ENCODE assay signal across 9 cellular contexts in genomic region chr19:48308695-48309586, GRCh38. TPM values are rescaled to one million over a fixed set of nuclear protein-coding genes. Genes with fewer than 3 reads are reported as not detected.
A peak's percentile ranks its signal among the peaks of the same experiment; 100 is the strongest.
DNase-seq lines count a peak whose midpoint lies in the region; ATAC-seq, FAIRE-seq and TF ChIP-seq lines count a peak whose summit lies in the region.
"Had no signal": no experiment of that assay in that cellular context is flagged by ENCODE, and none has a peak within 500 bp of the region (broad histone marks: within the 10 kb centered on the region; RNA-seq: fewer than 3 reads in every experiment).

No MANE protein-coding gene starts in this region.

- H3K4me2 ChIP-seq in H1 (ENCODE audit: insufficient read depth in 1 of 2, low read depth in 2 of 2, low read length in 2 of 2), result 0 out of 4 replicates have a peak overlapping the region, but pooled peaks of 1 of the 2 experiments have one; percentile 14

- H2BK5ac ChIP-seq in H1 (ENCODE audit: low read depth, low read length), result peak overlapping the region; percentile 2; the same call in 1 of the 2 replicates

- no peak overlapping the region for H3K9ac ChIP-seq in H1 (replicated peaks in 1 of 4; ENCODE audit: extremely low read depth in 1 of 4, low read depth in 3 of 4, low read length in 3 of 4)

- no peak overlapping the region for H3K14ac ChIP-seq in H1 (ENCODE audit: insufficient read length)

- no peak overlapping the region for H2BK12ac ChIP-seq in H1 (ENCODE audit: low read depth, low read length)

- H3K4me3 ChIP-seq in NB4 (ENCODE audit: low read depth, low read length) (no peak overlapping the region), H1 (ENCODE audit: extremely low read depth in 1 of 4, insufficient read depth in 2 of 4, low read depth in 3 of 4, low read length in 4 of 4) (no peak overlapping the region), neuron (ENCODE audit: low read length) (no peak overlapping the region), left lung (no peak overlapping the region)

- H2AK5ac ChIP-seq in H1 (ENCODE audit: low read depth, low read length), result no peak overlapping the region

- no peak for TF ChIP-seq POLR2A in NB4 (IDR thresholded peaks at IDR 0.05; ENCODE audit: extremely low read depth, insufficient read length)
- TF ChIP-seq POLR2A in H1 (IDR thresholded peaks at IDR 0.05; ENCODE audit: control extremely low read depth in 1 of 2, low read depth in 2 of 2, low read length in 2 of 2), result no peak

- peak overlapping the region; percentile 91 for H3K4ac ChIP-seq in H1 (replicated peaks; ENCODE audit: insufficient read length, low read depth, low read length)

- no peak overlapping the region for H3K23ac ChIP-seq in H1 (ENCODE audit: insufficient read length)

- no peak overlapping the region; the same call in 1 of the 2 replicates for H4K8ac ChIP-seq in H1 (ENCODE audit: extremely low read depth, insufficient read depth, low read length)

- H4K91ac ChIP-seq in H1 (replicated peaks; ENCODE audit: insufficient read length, low read length), result no peak overlapping the region

- no peak for TF ChIP-seq EP300 in H1 (IDR thresholded peaks at IDR 0.05; ENCODE audit: borderline replicate concordance in 1 of 2, low read depth in 2 of 2, low read length in 2 of 2)

- ATAC-seq in HG03469 (IDR thresholded peaks at IDR 0.05; ENCODE audit: unreplicated experiment) (no peak), left lung (no peak), GM21367 (IDR thresholded peaks at IDR 0.05; ENCODE audit: unreplicated experiment) (no peak)

- no peak overlapping the region for H2BK120ac ChIP-seq in H1 (replicated peaks; ENCODE audit: low read depth, low read length)

- H2AFZ ChIP-seq in H1 (ENCODE audit: low read length) (no peak overlapping the region), neuron (ENCODE audit: low read depth, low read length) (peak overlapping the region; percentile 17)

- intact Hi-C loops in left lung (cut with DNase I), result no loop called here

- TF ChIP-seq RAD21 in H1 (IDR thresholded peaks at IDR 0.05 in 1 of 2, conservative IDR thresholded peaks at IDR 0.05 in 1 of 2; ENCODE audit: low read depth in 2 of 2, low read length in 2 of 2), result peak; percentile 26 to 45; a peak in 3 of 4 replicates

- H3K36me3 ChIP-seq in H1 (ENCODE audit: control insufficient read depth in 2 of 4, insufficient read depth in 4 of 4, low read length in 3 of 4), result no peaks in the 10 kb centered on the region
- no peaks in the 10 kb centered on the region for H3K36me3 ChIP-seq in neuron (ENCODE audit: insufficient read depth, low read length)
- no peaks in the 10 kb centered on the region for H3K36me3 ChIP-seq in left lung

- H3K18ac ChIP-seq in H1 (ENCODE audit: extremely low read depth, low read length), result 0 out of 2 replicates have a peak overlapping the region, but pooled peaks have one; percentile 25

- no peak for DNase-seq in GM10248 (ENCODE audit: extremely low spot score)
- DNase-seq in NB4 (ENCODE audit: low read depth), result peak; percentile 83
- DNase-seq in H1 (ENCODE audit: low read depth in 1 of 2, low spot score in 2 of 2), result no peak
- DNase-seq in SW 1271 (lab: John Stamatoyannopoulos, UW), result no peak
- DNase-seq in left lung, result no peak
- DNase-seq: activated CD4-positive, alpha-beta T cell treated with anti-CD3 and anti-CD28 coated beads, Interleukin-2, amount 50 U/mL, for 4 hours had no signal

- no peak overlapping the region for H3K56ac ChIP-seq in H1 (replicated peaks; ENCODE audit: insufficient read length, low read depth, low read length)

- H3K9me3 ChIP-seq in H1 (ENCODE audit: insufficient read depth in 2 of 2, low read depth in 1 of 2, low read length in 1 of 2) (no peaks in the 10 kb centered on the region; a peak in 1 of 4 replicates), neuron (ENCODE audit: low read length) (no peaks in the 10 kb centered on the region), left lung (no peaks in the 10 kb centered on the region)

- POLR2A ChIA-PET in GM10248 (lab: Yijun Ruan, JAX), result no interaction called here
- POLR2A ChIA-PET in H1 (lab: Charles Lee; ENCODE audit: partially characterized antibody), result interaction anchor here (0.9 to 2.7 kb wide), 2 partner anchors 36 to 40 kb away, joined by 3 to 8 read pairs; no protein-coding TSS in a partner anchor

- no peaks in the 10 kb centered on the region for H3K79me1 ChIP-seq in H1 (ENCODE audit: low read depth, low read length)

- H4K5ac ChIP-seq in H1 (ENCODE audit: insufficient read length, low read depth, low read length), result no peak overlapping the region

- H3K23me2 ChIP-seq in H1 (ENCODE audit: low read depth, low read length), result no peaks in the 10 kb centered on the region

- peak; percentile 10 for TF ChIP-seq CTCF in GM10248 (IDR thresholded peaks at IDR 0.05; ENCODE audit: control extremely low read depth, extremely low read depth, low read depth, missing control alignments)
- TF ChIP-seq CTCF in NB4 (IDR thresholded peaks at IDR 0.05; ENCODE audit: low read depth, low read length), result peak; percentile 94
- peak in 2 of 3 experiments; percentile 61 to 63; a peak in 3 of 4 replicates for TF ChIP-seq CTCF in H1 (IDR thresholded peaks at IDR 0.05; ENCODE audit: control extremely low read depth in 1 of 3, insufficient read depth in 1 of 3, low read depth in 1 of 3, low read length in 3 of 3)
- TF ChIP-seq CTCF in left lung (IDR thresholded peaks at IDR 0.05), result no peak

- no peaks in the 10 kb centered on the region for H4K20me1 ChIP-seq in H1 (replicated peaks in 1 of 2; ENCODE audit: control insufficient read depth in 1 of 2, insufficient read depth in 2 of 2, low read length in 2 of 2)

- H2BK15ac ChIP-seq in H1 (ENCODE audit: low read length), result no peak overlapping the region; the same call in 1 of the 2 replicates

- H2BK20ac ChIP-seq in H1 (ENCODE audit: low read length), result 0 out of 2 replicates have a peak overlapping the region, but pooled peaks have one; percentile 48

- H3K79me2 ChIP-seq in H1 (ENCODE audit: control insufficient read depth in 1 of 2, insufficient read depth in 2 of 2, low read length in 2 of 2), result no peaks in the 10 kb centered on the region

- H3K27ac ChIP-seq in H1 (ENCODE audit: low read depth, low read length) (no peak overlapping the region), left lung (no peak overlapping the region)

- CTCF ChIA-PET in GM10248 (lab: Yijun Ruan, JAX), result interaction anchor here (0.9 to 1.4 kb wide), 6 partner anchors 9 to 279 kb away, joined by 3 to 5 read pairs (median 4); no protein-coding TSS in a partner anchor
- CTCF ChIA-PET in H1 (lab: Charles Lee; ENCODE audit: partially characterized antibody), result interaction anchor here (0.6 to 3.3 kb wide), 15 partner anchors 11 to 1167 kb away, joined by 3 to 22 read pairs (median 3); no protein-coding TSS in a partner anchor

- peaks cover 0 to 8% (median 4%) of the 10 kb centered on the region in 4 experiments; a peak in 5 of 7 replicates for H3K4me1 ChIP-seq in H1 (replicated peaks in 1 of 4; ENCODE audit: control insufficient read depth in 3 of 4, insufficient read depth in 4 of 4, low read length in 3 of 4)
- peaks cover 3% of the 10 kb centered on the region for H3K4me1 ChIP-seq in neuron (ENCODE audit: insufficient read depth, low read length)
- no peaks in the 10 kb centered on the region for H3K4me1 ChIP-seq in left lung

- H3K27me3 ChIP-seq in H1 (replicated peaks in 1 of 4; ENCODE audit: control insufficient read depth in 3 of 4, extremely low read depth in 1 of 4, insufficient read depth in 3 of 4, low read length in 3 of 4) (no peaks in the 10 kb centered on the region), neuron (ENCODE audit: insufficient read depth, low read length) (no peaks in the 10 kb centered on the region), left lung (no peaks in the 10 kb centered on the region)

- FAIRE-seq in H1 (lab: Jason Lieb, UNC), result no peak

- 47% methylated on average over 6 of the region's 20 CpGs; no CpG with 5 or more reads in 1 of the 2 experiments for WGBS in H1 (ENCODE audit: extremely low coverage in 1 of 2, insufficient coverage in 1 of 2, insufficient read length in 1 of 2, insufficient replicate concordance in 2 of 2, low coverage in 1 of 2, low lambda C conversion rate in 2 of 2, missing lambda C conversion rate in 1 of 2), 2 experiments

RNA-seq across cellular contexts. Expression of gene EMP3, which starts 16.4 kb away (rescaled TPM):
- 18.4 and 20.9 TPM in 2 replicates for total RNA-seq in H1 (2021; fragmentation: NEBNext Ultra II Directional; extraction: Animal tissue kit (Norgen Biotek cat#: 25700))
- 65.9 and 87.8 TPM in 2 replicates for polyA plus RNA-seq in H1 (2011; rRNA removed)
- polyA plus RNA-seq in H1 (2011; cell fraction: cytosol; rRNA removed), result 37.7 TPM
- 31.1 TPM for polyA plus RNA-seq in H1 (2011; cell fraction: nucleus; rRNA removed)
- polyA plus RNA-seq in H1 (2012, experiment 1 of 2), result 25.5 to 38.5 TPM (median 37.6 TPM) in 4 replicates
- 38.7 TPM for polyA plus RNA-seq in H1 (2012, experiment 2 of 2)
- 44.8 TPM for polyA plus RNA-seq in H1 (2013, experiment 1 of 2)
- polyA plus RNA-seq in H1 (2013, experiment 2 of 2), result 54.5 TPM
- 23.6 and 26.4 TPM in 2 replicates for polyA minus RNA-seq in H1 (2011; rRNA and poly(A)+ RNA removed)
- 12.1 TPM for polyA minus RNA-seq in H1 (2011; cell fraction: cytosol; rRNA and poly(A)+ RNA removed)
- 15.2 TPM for polyA minus RNA-seq in H1 (2011; cell fraction: nucleus; rRNA and poly(A)+ RNA removed)
- total RNA-seq in left lung, result 100 to 1,000 TPM; 127 to 320 TPM

RNA-seq across cellular contexts. Expression of gene ZNF114, which starts 39.1 kb away (rescaled TPM):
- 19.2 TPM in 2 replicates for total RNA-seq in H1 (2021; fragmentation: NEBNext Ultra II Directional; extraction: Animal tissue kit (Norgen Biotek cat#: 25700))
- 7.3 and 8.2 TPM in 2 replicates for polyA plus RNA-seq in H1 (2011; rRNA removed)
- polyA plus RNA-seq in H1 (2011; cell fraction: cytosol; rRNA removed), result 10.9 TPM
- 6.3 TPM for polyA plus RNA-seq in H1 (2011; cell fraction: nucleus; rRNA removed)
- polyA plus RNA-seq in H1 (2012, experiment 1 of 2), result 11.3 to 13.8 TPM (median 12.5 TPM) in 4 replicates
- polyA plus RNA-seq in H1 (2012, experiment 2 of 2), result 4.0 TPM
- polyA plus RNA-seq in H1 (2013, experiment 1 of 2), result 7.8 TPM
- 7.2 TPM for polyA plus RNA-seq in H1 (2013, experiment 2 of 2)
- polyA minus RNA-seq in H1 (2011; rRNA and poly(A)+ RNA removed), result 15.8 and 16.2 TPM in 2 replicates
- 21.1 TPM for polyA minus RNA-seq in H1 (2011; cell fraction: cytosol; rRNA and poly(A)+ RNA removed)
- 25.6 TPM for polyA minus RNA-seq in H1 (2011; cell fraction: nucleus; rRNA and poly(A)+ RNA removed)
- total RNA-seq in left lung, result 1 to 10 TPM; 1.3 to 1.9 TPM

RNA-seq across cellular contexts. Expression of gene CARD8, which starts 53.2 kb away (rescaled TPM):
- total RNA-seq in H1 (2021; fragmentation: NEBNext Ultra II Directional; extraction: Animal tissue kit (Norgen Biotek cat#: 25700)), result 24.4 and 26.2 TPM in 2 replicates
- polyA plus RNA-seq in H1 (2011; rRNA removed), result 8.9 and 11.7 TPM in 2 replicates
- polyA plus RNA-seq in H1 (2011; cell fraction: cytosol; rRNA removed), result 14.9 TPM
- 30.3 TPM for polyA plus RNA-seq in H1 (2011; cell fraction: nucleus; rRNA removed)
- 17.1 to 23.6 TPM (median 19.8 TPM) in 4 replicates for polyA plus RNA-seq in H1 (2012, experiment 1 of 2)
- 4.2 TPM for polyA plus RNA-seq in H1 (2012, experiment 2 of 2)
- 18.2 TPM for polyA plus RNA-seq in H1 (2013, experiment 1 of 2)
- 17.6 TPM for polyA plus RNA-seq in H1 (2013, experiment 2 of 2)
- polyA minus RNA-seq in H1 (2011; rRNA and poly(A)+ RNA removed), result 15.2 and 15.4 TPM in 2 replicates
- 8.4 TPM for polyA minus RNA-seq in H1 (2011; cell fraction: cytosol; rRNA and poly(A)+ RNA removed)
- 35.4 TPM for polyA minus RNA-seq in H1 (2011; cell fraction: nucleus; rRNA and poly(A)+ RNA removed)
- 10 to 100 TPM; 51.3 to 92.3 TPM for total RNA-seq in left lung

RNA-seq across cellular contexts. Expression of gene TMEM143, which starts 54.8 kb away (rescaled TPM):
- total RNA-seq in H1 (2021; fragmentation: NEBNext Ultra II Directional; extraction: Animal tissue kit (Norgen Biotek cat#: 25700)), result 14.2 and 14.7 TPM in 2 replicates
- polyA plus RNA-seq in H1 (2011; rRNA removed), result 19.1 and 26.7 TPM in 2 replicates
- polyA plus RNA-seq in H1 (2011; cell fraction: cytosol; rRNA removed), result 17.1 TPM
- 47.8 TPM for polyA plus RNA-seq in H1 (2011; cell fraction: nucleus; rRNA removed)
- polyA plus RNA-seq in H1 (2012, experiment 1 of 2), result 9.5 to 18.4 TPM (median 14.8 TPM) in 4 replicates
- 13.1 TPM for polyA plus RNA-seq in H1 (2012, experiment 2 of 2)
- 12.7 TPM for polyA plus RNA-seq in H1 (2013, experiment 1 of 2)
- polyA plus RNA-seq in H1 (2013, experiment 2 of 2), result 11.9 TPM
- polyA minus RNA-seq in H1 (2011; rRNA and poly(A)+ RNA removed), result 10.4 and 15.6 TPM in 2 replicates
- 22.6 TPM for polyA minus RNA-seq in H1 (2011; cell fraction: cytosol; rRNA and poly(A)+ RNA removed)
- 14.9 TPM for polyA minus RNA-seq in H1 (2011; cell fraction: nucleus; rRNA and poly(A)+ RNA removed)
- total RNA-seq in left lung, result 10 to 100 TPM in 1 of 2 donors, 1 to 10 TPM in 1; 9.8 to 10.6 TPM

RNA-seq across cellular contexts. Expression of gene SYNGR4, which starts 55.2 kb away (rescaled TPM):
- total RNA-seq in H1 (2021; fragmentation: NEBNext Ultra II Directional; extraction: Animal tissue kit (Norgen Biotek cat#: 25700)), result 1.1 TPM in 1 of 2 replicates, not detected in the other
- polyA plus RNA-seq in H1 (2011; rRNA removed), result 0.27 and 0.41 TPM in 2 replicates
- 0.18 TPM for polyA plus RNA-seq in H1 (2011; cell fraction: cytosol; rRNA removed)
- 0.46 TPM for polyA plus RNA-seq in H1 (2011; cell fraction: nucleus; rRNA removed)
- 0.23 TPM in 1 of 4 replicates, not detected in the others for polyA plus RNA-seq in H1 (2012, experiment 1 of 2)
- 0.54 TPM for polyA plus RNA-seq in H1 (2012, experiment 2 of 2)
- polyA plus RNA-seq in H1 (2013, experiment 1 of 2), result 0.28 TPM
- polyA plus RNA-seq in H1 (2013, experiment 2 of 2), result 0.26 TPM
- not detected in 2 replicates for polyA minus RNA-seq in H1 (2011; rRNA and poly(A)+ RNA removed)
- not detected for polyA minus RNA-seq in H1 (2011; cell fraction: cytosol; rRNA and poly(A)+ RNA removed)
- not detected for polyA minus RNA-seq in H1 (2011; cell fraction: nucleus; rRNA and poly(A)+ RNA removed)
- total RNA-seq in left lung, result not detected

Comparison
In these comparisons a context has a peak if more than half of its experiments do, and no peak if none do; other contexts are left out.
1. CTCF ChIP-seq: peak in GM10248 (single experiment), NB4 (single experiment) and H1 (2 of 3); none in left lung (0 of 2).